In genomic region chr15:41238100-41238499, GRCh38 we compare ENCODE assay signal across 30 cellular contexts. TPM values are rescaled to one million over a fixed set of nuclear protein-coding genes. Genes with fewer than 3 reads are reported as not detected.
"Had no signal": no experiment of that assay in that cellular context is flagged by ENCODE, and none has a peak within 500 bp of the region (broad histone marks: within the 10 kb centered on the region; RNA-seq: fewer than 3 reads in every experiment).

No MANE protein-coding gene starts in this region.

- H3K27me3 ChIP-seq: brain microvascular endothelial cell had no signal

- H3K9me3 Mint-ChIP-seq: activated naive CD4-positive, alpha-beta T cell treated with anti-CD3 and anti-CD28 coated beads, Interleukin-2, amount 50 U/mL, for 24 hours; activated T-cell treated with anti-CD3 and anti-CD28 coated beads, Interleukin-2, amount 50 U/mL, for 24 hours; activated T-helper 1 cell treated with anti-CD3 and anti-CD28 coated beads, Interleukin-12 subunit alpha, Interleukin-12 subunit beta, Interleukin-2, Interleukin-4 antibody, amounts not matched to agents 30 ng/mL and 10 ng/mL and 1 ng/mL, durations not matched to agents 14 hours and 24 hours and 36 hours; IgD-negative memory B cell; T-helper 1 cell treated with Interleukin-12 subunit alpha and Interleukin-12 subunit beta and Interleukin-4 antibody, amounts not matched to agents 30 μg/mL and 1 μg/mL, for 36 hours had no signal

- DNase-seq: activated CD4-positive, alpha-beta T cell treated with anti-CD3 and anti-CD28 coated beads for 48 hours; activated CD4-positive, alpha-beta T cell treated with anti-CD3 and anti-CD28 coated beads, Interleukin-2, amount 50 U/mL, for 4 hours; activated CD8-positive, alpha-beta T cell treated with anti-CD3 and anti-CD28 coated beads, Interleukin-2, amount 10 ng/mL, durations not matched to agents 7 days and 5 days; activated effector memory CD4-positive, alpha-beta T cell treated with Interleukin-2 at 50 U/mL for 16 hours; activated naive CD4-positive, alpha-beta T cell; activated T-cell treated with anti-CD3 and anti-CD28 coated beads, Interleukin-2, amount 50 U/mL, for 24 hours; amygdala; brain microvascular endothelial cell; cerebellar nuclear complex; KG1; MM.1S; NCI-H1105 treated with DMSO at 0.1 percent for 48 hours; NCI-H1436 treated with DMSO at 0.1 percent for 48 hours; NCI-H187 treated with DMSO at 0.1 percent for 48 hours; NCI-H2081 treated with DMSO at 0.1 percent for 48 hours; NCI-H446; NCI-H524; PC-3; SHP77 treated with DMSO at 0.1 percent for 48 hours; T1000 had no signal

- ATAC-seq: activated CD4-positive, CD25-positive, alpha-beta regulatory T cell treated with anti-CD3 and anti-CD28 coated beads, Interleukin-2, amount 50 U/mL, for 24 hours; activated CD8-positive, alpha-beta T cell treated with anti-CD3 and anti-CD28 coated beads, Interleukin-2, amount 10 ng/mL, durations not matched to agents 7 days and 5 days; PC-3 had no signal

- H3K36me3 Mint-ChIP-seq: activated naive CD4-positive, alpha-beta T cell treated with anti-CD3 and anti-CD28 coated beads, Interleukin-2, amount 50 U/mL, for 24 hours; IgD-negative memory B cell had no signal

- H3K27ac ChIP-seq: brain microvascular endothelial cell, VCaP had no signal

- H3K27ac Mint-ChIP-seq: activated naive CD4-positive, alpha-beta T cell treated with anti-CD3 and anti-CD28 coated beads, Interleukin-2, amount 50 U/mL, for 24 hours; activated T-cell treated with anti-CD3 and anti-CD28 coated beads, Interleukin-2, amount 50 U/mL, for 24 hours; IgD-negative memory B cell; T-helper 1 cell treated with Interleukin-12 subunit alpha and Interleukin-12 subunit beta and Interleukin-4 antibody, amounts not matched to agents 30 μg/mL and 1 μg/mL, for 36 hours had no signal

- FAIRE-seq: astrocyte, RCC 7860 had no signal

- H3K4me3 Mint-ChIP-seq: activated CD8-positive, alpha-beta T cell treated with anti-CD3 and anti-CD28 coated beads, Interleukin-2, amount 10 ng/mL, durations not matched to agents 7 days and 5 days; activated naive CD4-positive, alpha-beta T cell treated with anti-CD3 and anti-CD28 coated beads, Interleukin-2, amount 50 U/mL, for 24 hours; activated T-cell treated with anti-CD3 and anti-CD28 coated beads, Interleukin-2, amount 50 U/mL, for 24 hours; activated T-helper 1 cell treated with anti-CD3 and anti-CD28 coated beads, Interleukin-12 subunit alpha, Interleukin-12 subunit beta, Interleukin-2, Interleukin-4 antibody, amounts not matched to agents 30 ng/mL and 10 ng/mL and 1 ng/mL, durations not matched to agents 14 hours and 24 hours and 36 hours; T-helper 1 cell treated with Interleukin-12 subunit alpha and Interleukin-12 subunit beta and Interleukin-4 antibody, amounts not matched to agents 30 μg/mL and 1 μg/mL, for 36 hours had no signal

- H3K27me3 Mint-ChIP-seq: activated naive CD4-positive, alpha-beta T cell treated with anti-CD3 and anti-CD28 coated beads, Interleukin-2, amount 50 U/mL, for 24 hours; activated T-cell treated with anti-CD3 and anti-CD28 coated beads, Interleukin-2, amount 50 U/mL, for 24 hours; IgD-negative memory B cell had no signal

RNA-seq across cellular contexts. Expression of gene EXD1, which starts 7.5 kb away (rescaled TPM):
- total RNA-seq: activated CD8-positive, alpha-beta T cell treated with anti-CD3 and anti-CD28 coated beads, Interleukin-2, amount 10 ng/mL, durations not matched to agents 7 days and 5 days; activated T-helper 1 cell treated with anti-CD3 and anti-CD28 coated beads, Interleukin-12 subunit alpha, Interleukin-12 subunit beta, Interleukin-2, Interleukin-4 antibody, amounts not matched to agents 30 ng/mL and 10 ng/mL and 1 ng/mL, durations not matched to agents 14 hours and 24 hours and 36 hours; cardiac septum; PC-3; SK-MEL-5 had no signal
- polyA plus RNA-seq: IgD-negative memory B cell had no signal
